8 cellular contexts compared by ENCODE assay signal in the genomic region with DNA sequence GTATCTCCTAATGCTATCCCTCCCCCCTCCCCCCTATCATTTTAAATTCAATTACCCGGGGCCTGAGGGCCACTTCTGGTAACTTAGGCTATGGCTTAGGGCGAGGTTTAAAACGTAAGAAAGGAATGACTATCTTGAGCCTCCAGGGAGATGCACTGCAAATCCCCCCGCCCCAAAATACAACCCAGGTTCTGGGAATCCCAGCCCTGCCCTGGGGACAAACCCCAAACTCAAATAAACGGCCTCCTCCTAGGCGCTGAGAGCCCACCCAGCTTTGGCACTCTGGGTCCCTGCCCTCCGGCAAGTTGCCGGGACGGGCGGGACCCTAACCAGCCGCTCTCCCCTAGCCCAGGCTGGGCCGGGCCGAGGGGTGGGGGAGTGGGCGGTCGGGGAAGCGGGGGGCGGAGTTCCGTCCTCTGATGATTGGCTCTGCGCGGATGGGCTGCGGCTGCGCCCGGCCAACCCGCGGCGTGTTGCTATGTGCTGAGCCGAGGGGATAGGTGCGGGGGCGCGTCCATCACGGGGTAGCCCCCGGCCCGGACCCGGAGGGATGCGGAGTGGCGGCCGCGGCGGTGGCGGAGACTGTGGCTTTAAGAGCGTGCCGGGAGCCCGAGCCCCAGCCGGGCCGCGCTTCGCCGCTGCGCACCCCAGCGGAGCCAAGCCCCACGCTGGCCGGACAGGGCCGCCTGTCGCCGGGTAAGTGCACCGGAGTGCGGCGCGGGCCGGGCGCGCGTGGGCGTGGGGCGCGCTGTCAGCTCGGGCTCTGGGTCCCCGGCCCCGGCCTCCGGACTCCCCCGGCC. TPM values are rescaled to one million over a fixed set of nuclear protein-coding genes. Genes with fewer than 3 reads are reported as not detected.
DNase-seq lines count a peak whose midpoint lies in the region; ATAC-seq and TF ChIP-seq lines count a peak whose summit lies in the region.

A gene with protein sequence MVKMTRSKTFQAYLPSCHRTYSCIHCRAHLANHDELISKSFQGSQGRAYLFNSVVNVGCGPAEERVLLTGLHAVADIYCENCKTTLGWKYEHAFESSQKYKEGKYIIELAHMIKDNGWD (plus strand): TSS at position 527 of the 800 bp plus-strand sequence. CDS start 21,755 bp downstream, outside the sequence.

- H4K20me1 ChIP-seq in PC-3 (ENCODE audit: low read length), result no peaks in the 10 kb centered on the region

- no peaks in the 10 kb centered on the region for H3K9me2 ChIP-seq in PC-3 (replicated peaks; ENCODE audit: low read length)

- no peak within 1 kb of the TSS for H3K27ac ChIP-seq in PC-3 (ENCODE audit: low read length)

- peaks cover 16% of the 10 kb centered on the region for H3K27me3 ChIP-seq in PC-3 (ENCODE audit: low read length)

- TF ChIP-seq CTCF in PC-3 (conservative IDR thresholded peaks at IDR 0.05; ENCODE audit: low read depth, low read length), result no peak
- TF ChIP-seq CTCF in epithelial cell of proximal tubule (conservative IDR thresholded peaks at IDR 0.05; ENCODE audit: low read depth, low read length), result no peak
- no peak for TF ChIP-seq CTCF in mucosa of descending colon (IDR thresholded peaks at IDR 0.05)

- peak within 1 kb of the TSS; percentile 82 for H3K4me2 ChIP-seq in PC-3 (ENCODE audit: low read length)

- H3K9ac ChIP-seq in PC-3 (ENCODE audit: low read length), result 0 out of 2 replicates have a peak within 1 kb of the TSS, but pooled peaks have one; percentile 10

- H2AFZ ChIP-seq in PC-3 (ENCODE audit: low read length), result peak within 1 kb of the TSS; percentile 77

- ATAC-seq in GM21576 (IDR thresholded peaks at IDR 0.05; ENCODE audit: unreplicated experiment) (peak; percentile 86), PC-3 (peak; percentile 97), mucosa of descending colon (peak; percentile 87)

- H3K4me1 ChIP-seq in PC-3 (ENCODE audit: insufficient read depth, low read length) (peaks cover 21% of the 10 kb centered on the region), mucosa of descending colon (ENCODE audit: low read depth) (peaks cover 30% of the 10 kb centered on the region)

- BruUV-seq in PC-3 (replicated peaks; lab: Mats Ljungman, UMichigan), result no TSS peak

- H3K79me2 ChIP-seq in PC-3 (ENCODE audit: low read length), result no peaks in the 10 kb centered on the region

- intact Hi-C loops in PC-3 (cut with micrococcal nuclease), result no loop called here
- intact Hi-C loops in mucosa of descending colon (cut with DNase I, micrococcal nuclease), result no loop called here

- DNase-seq in D341Med (ENCODE audit: low spot score), result peak; percentile 100
- DNase-seq in Jurkat, Clone E6-1 (ENCODE audit: low read depth, low spot score), result peak; percentile 83
- peak; percentile 93 for DNase-seq in PC-3
- peak; percentile 87 for DNase-seq in activated T-cell treated with anti-CD3 and anti-CD28 coated beads, Interleukin-2, amount 50 U/mL, for 1 hour
- no peak for DNase-seq in epithelial cell of proximal tubule (ENCODE audit: low read depth)
- peak; percentile 94 to 98 (median 97) for DNase-seq in mucosa of descending colon
- peak; percentile 79 to 84 for DNase-seq in stimulated activated CD8-positive, alpha-beta memory T cell treated with anti-CD3 and anti-CD28 coated beads, Interleukin-2, amount 100 ng/mL, for 48 hours (ENCODE audit: low read depth in 2 of 2)

- H3K9me3 ChIP-seq in PC-3 (ENCODE audit: low read length) (no peaks in the 10 kb centered on the region), mucosa of descending colon (no peaks in the 10 kb centered on the region)

- POLR2A ChIA-PET in PC-3 (lab: Charles Lee; ENCODE audit: unreplicated experiment), result no interaction called here

- H3K4me3 ChIP-seq in Jurkat, Clone E6-1 (ENCODE audit: low read length), result peak within 1 kb of the TSS; percentile 65
- H3K4me3 ChIP-seq in PC-3 (ENCODE audit: low read length) (peak within 1 kb of the TSS; percentile 82), epithelial cell of proximal tubule (ENCODE audit: low read depth, low read length) (peak within 1 kb of the TSS; percentile 86), mucosa of descending colon (peak within 1 kb of the TSS; percentile 94)

- H3F3A ChIP-seq in PC-3 (ENCODE audit: low read length, unreplicated experiment), result no peaks in the 10 kb centered on the region

- H3K36me3 ChIP-seq in PC-3 (ENCODE audit: low read depth, low read length), result no peaks in the 10 kb centered on the region
- no peaks in the 10 kb centered on the region for H3K36me3 ChIP-seq in mucosa of descending colon (ENCODE audit: low read depth)

- CTCF ChIA-PET in PC-3 (lab: Charles Lee), result no interaction called here

RNA-seq across cellular contexts. Expression of the gene that starts here (rescaled TPM):
- polyA plus RNA-seq in Jurkat, Clone E6-1 (2012; ENCODE audit: insufficient read depth, insufficient read length), result 2.6 TPM
- total RNA-seq in PC-3 (2014; rRNA removed), result 0.47 and 1.1 TPM in 2 replicates
- total RNA-seq in epithelial cell of proximal tubule, result 2.5 and 6.4 TPM in 2 replicates
- total RNA-seq in mucosa of descending colon, result 10 to 100 TPM; 29.6 to 33.8 (median 32.8) TPM
